In the genomic region with DNA sequence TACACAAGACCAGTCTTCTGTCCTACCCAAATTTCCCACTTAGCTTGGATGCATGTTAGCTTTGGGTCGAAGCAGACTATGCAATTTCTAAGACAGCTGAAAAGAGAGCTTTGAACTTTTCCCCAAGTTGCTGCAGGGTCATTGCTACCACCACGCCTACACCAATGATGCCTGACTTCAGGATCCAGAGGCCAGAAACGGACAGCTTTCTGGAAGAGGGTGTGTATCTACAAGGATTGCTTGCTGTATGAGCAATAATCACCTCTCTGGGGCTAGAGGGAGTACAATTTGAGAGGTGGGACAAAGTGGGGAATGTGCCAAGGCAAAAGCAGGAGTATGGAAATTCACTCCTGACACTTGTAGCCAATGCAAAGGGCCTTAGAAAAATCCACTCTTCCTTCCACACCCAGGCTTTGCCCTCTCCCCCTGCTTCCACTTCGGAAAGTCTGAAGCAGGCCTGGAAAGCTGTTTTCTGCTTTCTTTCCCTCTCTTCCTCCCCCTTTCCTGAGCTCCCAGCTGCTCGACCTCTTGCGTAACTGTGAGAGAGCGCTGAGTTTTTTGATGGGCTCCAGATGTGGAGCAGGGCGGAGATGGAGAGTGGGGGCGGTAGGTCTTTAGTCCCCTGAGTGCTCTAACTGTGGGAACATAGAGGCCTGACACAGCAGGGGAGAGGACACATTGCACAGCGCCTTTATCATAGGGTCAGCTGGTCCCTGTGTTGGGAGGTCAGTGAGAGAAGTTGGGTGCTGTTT, we compare ENCODE assay signal across 9 cellular contexts. TPM values are rescaled to one million over a fixed set of nuclear protein-coding genes. Genes with fewer than 3 reads are reported as not detected.
A peak's percentile ranks its signal among the peaks of the same experiment; 100 is the strongest.
DNase-seq lines count a peak whose midpoint lies in the region; TF ChIP-seq lines count a peak whose summit lies in the region.
"Had no signal": no experiment of that assay in that cellular context is flagged by ENCODE, and none has a peak within 500 bp of the region (broad histone marks: within the 10 kb centered on the region; RNA-seq: fewer than 3 reads in every experiment).

No MANE protein-coding gene starts in this region.

- H3K9me3 Mint-ChIP-seq in activated naive CD4-positive, alpha-beta T cell treated with anti-CD3 and anti-CD28 coated beads for 36 hours: no peaks in the 10 kb centered on the region

- H3K27me3 ChIP-seq in MG63 (no peaks in the 10 kb centered on the region), duodenal mucosa (ENCODE audit: control insufficient read depth in 1 of 2, insufficient read depth in 2 of 2, low read length in 2 of 2) (peaks cover 16 to 18% of the 10 kb centered on the region in 2 donors), tibial nerve (no peaks in the 10 kb centered on the region), WERI-Rb-1 (ENCODE audit: insufficient read depth, low read depth, severe bottlenecking) (no peaks in the 10 kb centered on the region)

- peaks cover 16% of the 10 kb centered on the region for H3K27me3 Mint-ChIP-seq in activated naive CD4-positive, alpha-beta T cell treated with anti-CD3 and anti-CD28 coated beads for 36 hours (ENCODE audit: low read depth)

- H3K9ac ChIP-seq in duodenal mucosa (ENCODE audit: low read depth in 1 of 2, low read length in 2 of 2): no peak overlapping the region

- peaks cover 28% of the 10 kb centered on the region for H3K36me3 ChIP-seq in MG63
- peaks cover 5 to 24% of the 10 kb centered on the region in 2 donors for H3K36me3 ChIP-seq in duodenal mucosa (ENCODE audit: control insufficient read depth in 1 of 2, insufficient read depth in 2 of 2, low read length in 2 of 2)
- peaks cover 0 to 24% (median 0%) of the 10 kb centered on the region in 3 donors for H3K36me3 ChIP-seq in tibial nerve
- peaks cover 20% of the 10 kb centered on the region for H3K36me3 ChIP-seq in WERI-Rb-1

- TF ChIP-seq POLR2A in tibial nerve (IDR thresholded peaks at IDR 0.05): peak in 1 of 2 donors; percentile 27

- H3K4me3 Mint-ChIP-seq in activated naive CD4-positive, alpha-beta T cell treated with anti-CD3 and anti-CD28 coated beads for 36 hours: no peak overlapping the region
- H3K4me3 Mint-ChIP-seq: activated CD8-positive, alpha-beta memory T cell treated with anti-CD3 and anti-CD28 coated beads, Interleukin-2, amount 10 ng/mL, durations not matched to agents 7 days and 5 days had no signal

- H3K4me1 ChIP-seq in duodenal mucosa (ENCODE audit: control insufficient read depth in 1 of 2, insufficient read depth in 2 of 2, low read length in 2 of 2): peaks cover 31 to 41% of the 10 kb centered on the region in 2 donors
- peaks cover 0 to 72% (median 45%) of the 10 kb centered on the region in 4 donors for H3K4me1 ChIP-seq in tibial nerve

- DNase-seq in MG63: peak; percentile 61
- peak; percentile 85 for DNase-seq in mesenteric fat pad (ENCODE audit: low spot score)
- DNase-seq in tibial nerve (ENCODE audit: low spot score in 2 of 2): peak; percentile 75 to 88
- DNase-seq in NCI-H82 (lab: John Stamatoyannopoulos, UW): no peak
- no peak for DNase-seq in activated naive CD4-positive, alpha-beta T cell treated with anti-CD3 and anti-CD28 coated beads for 36 hours
- DNase-seq in WERI-Rb-1: no peak
- DNase-seq: activated CD8-positive, alpha-beta memory T cell treated with anti-CD3 and anti-CD28 coated beads, Interleukin-2, amount 10 ng/mL, durations not matched to agents 7 days and 5 days; NCI-H1436 had no signal

- H3K27ac Mint-ChIP-seq in activated naive CD4-positive, alpha-beta T cell treated with anti-CD3 and anti-CD28 coated beads for 36 hours: no peak overlapping the region
- H3K27ac Mint-ChIP-seq: activated CD8-positive, alpha-beta memory T cell treated with anti-CD3 and anti-CD28 coated beads, Interleukin-2, amount 10 ng/mL, durations not matched to agents 7 days and 5 days had no signal

- TF ChIP-seq CTCF in tibial nerve (IDR thresholded peaks at IDR 0.05): peak in 1 of 5 experiments; percentile 12
- no peak for TF ChIP-seq CTCF in WERI-Rb-1 (IDR thresholded peaks at IDR 0.05; ENCODE audit: low read depth, low read length)

- peak overlapping the region; percentile 58 for H3K27ac ChIP-seq in duodenal mucosa (ENCODE audit: low read depth, low read length)
- H3K27ac ChIP-seq in tibial nerve: peak overlapping the region; percentile 66 to 99 (median 98)
- H3K27ac ChIP-seq in WERI-Rb-1: no peak overlapping the region

- 12 to 23% methylated on average over 10 of the region's 10 CpGs for WGBS in tibial nerve, 2 donors

- no peaks in the 10 kb centered on the region for H3K9me3 ChIP-seq in MG63
- no peaks in the 10 kb centered on the region for H3K9me3 ChIP-seq in duodenal mucosa (ENCODE audit: control insufficient read depth in 1 of 2, low read length in 2 of 2)
- H3K9me3 ChIP-seq in tibial nerve: no peaks in the 10 kb centered on the region
- no peaks in the 10 kb centered on the region for H3K9me3 ChIP-seq in WERI-Rb-1 (ENCODE audit: severe bottlenecking)

- CTCF ChIA-PET in activated naive CD4-positive, alpha-beta T cell treated with anti-CD3 and anti-CD28 coated beads for 36 hours (lab: Charles Lee): interaction anchor here (0.5 to 5.0 kb wide), 3 partner anchors 12 to 434 kb away, joined by 3 to 41 read pairs (median 4); no protein-coding TSS in a partner anchor

- H3K36me3 Mint-ChIP-seq in activated naive CD4-positive, alpha-beta T cell treated with anti-CD3 and anti-CD28 coated beads for 36 hours (ENCODE audit: low read depth): peaks cover 13% of the 10 kb centered on the region

- H3K4me1 Mint-ChIP-seq in activated naive CD4-positive, alpha-beta T cell treated with anti-CD3 and anti-CD28 coated beads for 36 hours (ENCODE audit: low read depth): peaks cover 16% of the 10 kb centered on the region

- H3K4me3 ChIP-seq in MG63 (no peak overlapping the region), duodenal mucosa (ENCODE audit: low read depth in 1 of 2, low read length in 2 of 2) (no peak overlapping the region), tibial nerve (no peak overlapping the region), WERI-Rb-1 (ENCODE audit: low read depth, low read length) (no peak overlapping the region)

- TF ChIP-seq EP300 in tibial nerve (IDR thresholded peaks at IDR 0.05): peak; percentile 67 to 99

- intact Hi-C loops in activated naive CD4-positive, alpha-beta T cell treated with anti-CD3 and anti-CD28 coated beads for 36 hours (cut with micrococcal nuclease): loop anchor here (5.0 kb wide), 1 partner anchor 458 kb away; no protein-coding TSS in a partner anchor

RNA-seq across cellular contexts. Expression of a gene that starts 2.1 kb away (rescaled TPM):
- 55.3 and 58.4 TPM in 2 replicates for total RNA-seq in MG63 (2014; rRNA removed; shearing (Covaris generic); ENCODE audit: low replicate concordance)
- 562 TPM for total RNA-seq in mesenteric fat pad
- 100 to 1,000 TPM; 299 to 365 (median 323) TPM for total RNA-seq in tibial nerve
- total RNA-seq in activated naive CD4-positive, alpha-beta T cell treated with anti-CD3 and anti-CD28 coated beads for 36 hours: 1 to 10 TPM; 2.0 TPM

RNA-seq across cellular contexts. Expression of a gene that starts 33.1 kb away (rescaled TPM):
- 92.2 and 122 TPM in 2 replicates for total RNA-seq in MG63 (2014; rRNA removed; shearing (Covaris generic); ENCODE audit: low replicate concordance)
- total RNA-seq in mesenteric fat pad (176 TPM), tibial nerve (10 to 100 TPM; 74.3 to 94.8 (median 88.5) TPM)
- total RNA-seq in activated naive CD4-positive, alpha-beta T cell treated with anti-CD3 and anti-CD28 coated beads for 36 hours: 100 to 1,000 TPM; 159 to 174 TPM

RNA-seq across cellular contexts. Expression of a gene that starts 39.6 kb away (rescaled TPM):
- 41.0 and 214 TPM in 2 replicates for total RNA-seq in MG63 (2014; rRNA removed; shearing (Covaris generic); ENCODE audit: low replicate concordance)
- 11.4 TPM for total RNA-seq in mesenteric fat pad
- total RNA-seq in tibial nerve: 10 to 100 TPM; 30.3 to 44.4 (median 35.4) TPM
- 10 to 100 TPM; 18.1 to 20.0 TPM for total RNA-seq in activated naive CD4-positive, alpha-beta T cell treated with anti-CD3 and anti-CD28 coated beads for 36 hours

Comparison
In these comparisons a context has a peak if more than half of its experiments do, and no peak if none do; other contexts are left out.
1. DNase-seq: peak in MG63 (single experiment), mesenteric fat pad (single experiment) and tibial nerve (2 of 2); none in NCI-H82 (single experiment), activated naive CD4-positive, alpha-beta T cell treated with anti-CD3 and anti-CD28 coated beads for 36 hours (single experiment) and WERI-Rb-1 (single experiment).
2. RNA of a gene that starts 2.1 kb away (total RNA-seq): 562 TPM in mesenteric fat pad (single experiment), 299 to 365 TPM in tibial nerve and 55.3 to 58.4 TPM in MG63; 2.0 TPM in activated naive CD4-positive, alpha-beta T cell treated with anti-CD3 and anti-CD28 coated beads for 36 hours; every median in the first group is over 10 times any median in the second.